ENCODE assay signal across 10 cellular contexts in genomic region chr6:2695464-2696095, GRCh38. TPM values are rescaled to one million over a fixed set of nuclear protein-coding genes. Genes with fewer than 3 reads are reported as not detected.
A peak's percentile ranks its signal among the peaks of the same experiment; 100 is the strongest.
DNase-seq lines count a peak whose midpoint lies in the region; ATAC-seq and TF ChIP-seq lines count a peak whose summit lies in the region.
"Had no signal": no experiment of that assay in that cellular context is flagged by ENCODE, and none has a peak within 500 bp of the region (broad histone marks: within the 10 kb centered on the region; RNA-seq: fewer than 3 reads in every experiment).

No MANE protein-coding gene starts in this region.

- H3K9me3 Mint-ChIP-seq in progenitor cell of endocrine pancreas (ENCODE audit: low read depth) = no peaks in the 10 kb centered on the region

- no peak overlapping the region for H3K4me3 Mint-ChIP-seq in progenitor cell of endocrine pancreas (ENCODE audit: low read depth)

- peaks cover 1% of the 10 kb centered on the region for H3K4me1 Mint-ChIP-seq in progenitor cell of endocrine pancreas (ENCODE audit: low read depth)

- peaks cover 9% of the 10 kb centered on the region for H3K27me3 Mint-ChIP-seq in progenitor cell of endocrine pancreas

- H3K4me3 ChIP-seq in lower leg skin (ENCODE audit: low read depth, poor library complexity, severe bottlenecking) = no peak overlapping the region
- H3K4me3 ChIP-seq: BLaER1 had no signal

- TF ChIP-seq CTCF in progenitor cell of endocrine pancreas (IDR thresholded peaks at IDR 0.05; ENCODE audit: unreplicated experiment) (peak; percentile 41), lower leg skin (IDR thresholded peaks at IDR 0.05) (no peak)

- DNase-seq in DMS79 treated with DMSO at 0.1 percent for 48 hours (lab: John Stamatoyannopoulos, UW) (peak; percentile 0), DMS79 (lab: John Stamatoyannopoulos, UW) (no peak), NCI-H748 (lab: John Stamatoyannopoulos, UW; ENCODE audit: unreplicated experiment) (peak; percentile 42), dermis blood vessel endothelial cell (peak; percentile 57), progenitor cell of endocrine pancreas (ENCODE audit: low spot score, unreplicated experiment) (no peak), NCI-H345 (lab: John Stamatoyannopoulos, UW) (no peak), lower leg skin (ENCODE audit: low spot score in 2 of 2) (no peak)
- DNase-seq: stimulated activated naive CD8-positive, alpha-beta T cell treated with anti-CD3 and anti-CD28 coated beads, Interleukin-15, Interleukin-2, amounts not matched to agents 100 U/mL and 50 U/mL, for 24 hours had no signal

- H3K27ac Mint-ChIP-seq in progenitor cell of endocrine pancreas = no peak overlapping the region

- 58 to 65% methylated on average over 5 of the region's 5 CpGs for WGBS in lower leg skin, 2 donors

- no peaks in the 10 kb centered on the region for H3K36me3 Mint-ChIP-seq in progenitor cell of endocrine pancreas (ENCODE audit: insufficient read depth)

- TF ChIP-seq POLR2A in lower leg skin (IDR thresholded peaks at IDR 0.05) = no peak

- no peak for ATAC-seq in HG02870 (IDR thresholded peaks at IDR 0.05; ENCODE audit: unreplicated experiment)
- ATAC-seq: stimulated activated naive CD8-positive, alpha-beta T cell treated with anti-CD3 and anti-CD28 coated beads, Interleukin-15, Interleukin-2, amounts not matched to agents 100 U/mL and 50 U/mL, for 24 hours had no signal

- intact Hi-C loops in lower leg skin (cut with DNase I; ENCODE audit: low total_unique reads) = no loop called here

RNA-seq across cellular contexts. Expression of gene MYLK4, which starts 55.1 kb away (rescaled TPM):
- total RNA-seq in dermis blood vessel endothelial cell = 0.51 and 0.65 TPM in 2 replicates
- 0.60 and 0.80 TPM in 2 replicates for total RNA-seq in progenitor cell of endocrine pancreas
- total RNA-seq in lower leg skin = 1 to 10 TPM in 3 of 4 donors, under 1 TPM in 1; 0.97 to 3.8 (median 2.5) TPM

Comparison
In these comparisons a context has a peak if more than half of its experiments do, and no peak if none do; other contexts are left out.
1. DNase-seq: peak in DMS79 treated with DMSO at 0.1 percent for 48 hours (single experiment), NCI-H748 (single experiment) and dermis blood vessel endothelial cell (single experiment); none in DMS79 (single experiment), progenitor cell of endocrine pancreas (single experiment), NCI-H345 (single experiment) and lower leg skin (0 of 2).